32 cellular contexts compared by ENCODE assay signal in the genomic region with DNA sequence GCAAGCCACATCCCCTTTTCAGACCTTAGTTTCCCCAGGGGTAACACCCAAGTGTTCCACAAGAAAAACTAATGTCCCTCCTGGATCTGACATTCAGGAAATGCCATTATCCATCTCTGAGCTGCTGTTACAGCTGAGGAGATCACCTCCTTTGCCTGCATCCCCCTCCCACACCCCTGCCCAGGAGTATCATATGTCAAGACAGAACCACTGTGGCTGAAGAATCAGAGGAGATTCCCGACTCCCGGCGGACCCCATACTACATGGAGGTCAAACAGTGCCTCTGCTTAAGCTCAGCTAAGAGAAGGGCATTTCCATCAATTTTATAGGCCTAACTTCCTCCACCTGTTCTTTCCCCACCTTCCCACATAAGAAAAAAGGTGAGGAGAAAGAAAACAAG. TPM values are rescaled to one million over a fixed set of nuclear protein-coding genes. Genes with fewer than 3 reads are reported as not detected.
DNase-seq lines count a peak whose midpoint lies in the region; ATAC-seq and TF ChIP-seq lines count a peak whose summit lies in the region.
"Had no signal": no experiment of that assay in that cellular context is flagged by ENCODE, and none has a peak within 500 bp of the region (broad histone marks: within the 10 kb centered on the region; RNA-seq: fewer than 3 reads in every experiment).

No MANE protein-coding gene starts in this region.

- no peak for ATAC-seq in GM18867 (IDR thresholded peaks at IDR 0.05; ENCODE audit: unreplicated experiment)
- ATAC-seq: A549; CD8-positive, alpha-beta T cell had no signal

- H3K4me3 ChIP-seq in osteoblast (ENCODE audit: insufficient read depth, low read length) = no peak overlapping the region
- H3K4me3 ChIP-seq: A549; BLaER1; BLaER1 treated with 17β-estradiol and CSF1 and Interleukin-3, amounts not matched to agents 10 nM and 100 nM had no signal

- H3K27me3 ChIP-seq in osteoblast (ENCODE audit: insufficient read depth, low read length) = no peaks in the 10 kb centered on the region
- H3K27me3 ChIP-seq: BE2C; BLaER1; BLaER1 treated with 17β-estradiol and CSF1 and Interleukin-3, amounts not matched to agents 10 nM and 100 nM had no signal

- no peaks in the 10 kb centered on the region for H3K4me1 ChIP-seq in osteoblast (ENCODE audit: insufficient read depth, low read length)
- H3K4me1 ChIP-seq: A549, Caco-2 had no signal

- no peaks in the 10 kb centered on the region for H3K9me3 ChIP-seq in osteoblast (ENCODE audit: low read depth, low read length)
- H3K9me3 ChIP-seq: A549, BLaER1, Caco-2 had no signal

- H3K27ac ChIP-seq in osteoblast (ENCODE audit: low read depth, low read length) = no peak overlapping the region
- H3K27ac ChIP-seq: 22Rv1; A549; BLaER1; BLaER1 treated with 17β-estradiol and CSF1 and Interleukin-3, amounts not matched to agents 10 nM and 100 nM; C4-2B had no signal

- DNase-seq in left kidney (ENCODE audit: low read depth, low spot score) (peak; percentile 92), nephron progenitor cell (peak; percentile 48), osteoblast (ENCODE audit: insufficient read length, low spot score, missing footprints) (no peak)
- DNase-seq: 8988T; ACHN; AML-193; BE2C; C1 segment of cervical spinal cord; Caco-2; Calu3; CD4-positive, alpha-beta memory T cell; CD4-positive, alpha-beta T cell; CD4-positive, CD25-positive, alpha-beta regulatory T cell; CD8-positive, alpha-beta memory T cell; CD8-positive, alpha-beta T cell; COR-L47; DMS 273 treated with DMSO at 0.1 percent for 48 hours; DMS153; DMS53; DMS79; DMS79 treated with DMSO at 0.1 percent for 48 hours; DND-41; EL had no signal

- H3K4me1 Mint-ChIP-seq in nephron progenitor cell = peaks cover 54% of the 10 kb centered on the region
- H3K4me1 Mint-ChIP-seq: B cell; CD14-positive monocyte; CD4-positive, alpha-beta memory T cell; CD4-positive, CD25-positive, alpha-beta regulatory T cell; CD8-positive, alpha-beta memory T cell had no signal

- TF ChIP-seq CTCF in nephron progenitor cell (IDR thresholded peaks at IDR 0.05) (no peak), osteoblast (IDR thresholded peaks at IDR 0.05; ENCODE audit: extremely low read depth, low read depth, low read length) (no peak)

- H3K36me3 ChIP-seq in osteoblast (ENCODE audit: insufficient read depth, low read length) = no peaks in the 10 kb centered on the region
- H3K36me3 ChIP-seq: BE2C; BLaER1; BLaER1 treated with 17β-estradiol and CSF1 and Interleukin-3, amounts not matched to agents 10 nM and 100 nM had no signal

- no peak overlapping the region for H3K4me3 Mint-ChIP-seq in nephron progenitor cell
- H3K4me3 Mint-ChIP-seq: B cell; CD14-positive monocyte; CD4-positive, alpha-beta memory T cell; CD4-positive, alpha-beta T cell; CD4-positive, CD25-positive, alpha-beta regulatory T cell; CD8-positive, alpha-beta memory T cell; CD8-positive, alpha-beta T cell had no signal

- no peak overlapping the region for H3K4me2 ChIP-seq in osteoblast (ENCODE audit: insufficient read depth, low read length)
- H3K4me2 ChIP-seq: A549 had no signal

- no peaks in the 10 kb centered on the region for H3K79me2 ChIP-seq in osteoblast (ENCODE audit: insufficient read depth, low read length)

- H3K36me3 Mint-ChIP-seq in nephron progenitor cell (ENCODE audit: low read depth) = peaks cover 5% of the 10 kb centered on the region
- H3K36me3 Mint-ChIP-seq: CD14-positive monocyte; CD4-positive, alpha-beta memory T cell; CD4-positive, CD25-positive, alpha-beta regulatory T cell; CD8-positive, alpha-beta memory T cell; CD8-positive, alpha-beta T cell had no signal

- H3K27ac Mint-ChIP-seq in nephron progenitor cell = peak overlapping the region; percentile 40
- H3K27ac Mint-ChIP-seq: B cell; CD14-positive monocyte; CD4-positive, alpha-beta memory T cell; CD4-positive, alpha-beta T cell; CD4-positive, CD25-positive, alpha-beta regulatory T cell; CD8-positive, alpha-beta memory T cell; CD8-positive, alpha-beta T cell had no signal

- H3K9me3 Mint-ChIP-seq in nephron progenitor cell = peaks cover 16% of the 10 kb centered on the region
- H3K9me3 Mint-ChIP-seq: CD4-positive, alpha-beta T cell had no signal

- peaks cover 6% of the 10 kb centered on the region for H3K27me3 Mint-ChIP-seq in nephron progenitor cell (ENCODE audit: low read depth, poor library complexity)

- H2AFZ ChIP-seq in osteoblast (ENCODE audit: low read length) = no peak overlapping the region

- H4K20me1 ChIP-seq in osteoblast (ENCODE audit: insufficient read depth, low read length) = no peaks in the 10 kb centered on the region
- H4K20me1 ChIP-seq: BLaER1; BLaER1 treated with 17β-estradiol and CSF1 and Interleukin-3, amounts not matched to agents 10 nM and 100 nM had no signal

RNA-seq across cellular contexts. Expression of gene LRFN2, which starts 36.8 kb away (rescaled TPM):
- not detected in 2 replicates for total RNA-seq in osteoblast
- total RNA-seq: A172; B cell; Caco-2; Calu3; CD4-positive, alpha-beta memory T cell; CD4-positive, alpha-beta T cell; CD4-positive, CD25-positive, alpha-beta regulatory T cell; CD8-positive, alpha-beta memory T cell had no signal
